In genomic region chr15:70763950-70764730, GRCh38 we compare ENCODE assay signal across 8 cellular contexts. TPM values are rescaled to one million over a fixed set of nuclear protein-coding genes. Genes with fewer than 3 reads are reported as not detected.
DNase-seq lines count a peak whose midpoint lies in the region; ATAC-seq and TF ChIP-seq lines count a peak whose summit lies in the region.

No MANE protein-coding gene starts in this region.

- POLR2A ChIA-PET in activated CD4-positive, alpha-beta T cell treated with anti-CD3 and anti-CD28 coated beads, Interleukin-2, amount 10 ng/mL, durations not matched to agents 7 days and 5 days (lab: Charles Lee) = no interaction called here

- no peak for DNase-seq in activated CD4-positive, alpha-beta T cell treated with anti-CD3 and anti-CD28 coated beads, Interleukin-2, amount 10 ng/mL, durations not matched to agents 7 days and 5 days
- no peak for DNase-seq in activated CD4-positive, alpha-beta T cell treated with anti-CD3 and anti-CD28 coated beads, Interleukin-2, amount 50 U/mL, for 4 hours
- DNase-seq in adipocyte (ENCODE audit: low read depth) (no peak), left kidney (ENCODE audit: low read depth, low spot score) (peak; percentile 66), testis (no peak), activated gamma-delta T cell (lab: John Stamatoyannopoulos, UW) (no peak), GM19240 (ENCODE audit: insufficient read length, low spot score) (no peak)

- no peak for ATAC-seq in HG03097 (IDR thresholded peaks at IDR 0.05; ENCODE audit: low FRiP score, unreplicated experiment)

- WGBS in testis, 2 donors = 3 to 4% methylated on average over 17 of the region's 17 CpGs

- H3K27me3 ChIP-seq in adipocyte (replicated peaks; ENCODE audit: control insufficient read depth, insufficient read depth, low read length) (no peaks in the 10 kb centered on the region), testis (no peaks in the 10 kb centered on the region)

- H3K27ac ChIP-seq in testis = peak overlapping the region; percentile 92 to 96

- peaks cover 30% of the 10 kb centered on the region for H3K4me1 Mint-ChIP-seq in activated CD4-positive, alpha-beta T cell treated with anti-CD3 and anti-CD28 coated beads, Interleukin-2, amount 10 ng/mL, durations not matched to agents 7 days and 5 days

- H3K4me3 Mint-ChIP-seq in activated CD4-positive, alpha-beta T cell treated with anti-CD3 and anti-CD28 coated beads, Interleukin-2, amount 10 ng/mL, durations not matched to agents 7 days and 5 days = peak overlapping the region; percentile 79

- no peaks in the 10 kb centered on the region for H3K36me3 Mint-ChIP-seq in activated CD4-positive, alpha-beta T cell treated with anti-CD3 and anti-CD28 coated beads, Interleukin-2, amount 10 ng/mL, durations not matched to agents 7 days and 5 days (ENCODE audit: low read depth)

- H3K36me3 ChIP-seq in adipocyte (ENCODE audit: control insufficient read depth, insufficient read depth, low read length, severe bottlenecking) (peaks cover under 1% of the 10 kb centered on the region), testis (ENCODE audit: low read depth, missing control alignments) (no peaks in the 10 kb centered on the region)

- peak overlapping the region; percentile 78 for H3K27ac Mint-ChIP-seq in activated CD4-positive, alpha-beta T cell treated with anti-CD3 and anti-CD28 coated beads, Interleukin-2, amount 10 ng/mL, durations not matched to agents 7 days and 5 days

- intact Hi-C loops in testis (cut with DNase I; ENCODE audit: low total_unique reads) = loop anchor here (10.0 kb wide), 1 partner anchor 51 kb away; no protein-coding TSS in a partner anchor

- H3K4me3 ChIP-seq in adipocyte (ENCODE audit: low read length) = peak overlapping the region; percentile 96
- H3K4me3 ChIP-seq in testis = peak overlapping the region; percentile 87 to 89

- H3K9ac ChIP-seq in adipocyte (ENCODE audit: low read length) = peak overlapping the region; percentile 94

- TF ChIP-seq CTCF in testis (IDR thresholded peaks at IDR 0.05) = no peak

- H3K4me1 ChIP-seq in adipocyte (ENCODE audit: control insufficient read depth, insufficient read depth, low read length) = peaks cover 62% of the 10 kb centered on the region
- peaks cover 8% of the 10 kb centered on the region for H3K4me1 ChIP-seq in testis

- no peak for TF ChIP-seq POLR2A in testis (IDR thresholded peaks at IDR 0.05)

- peaks cover 41% of the 10 kb centered on the region for H3K27me3 Mint-ChIP-seq in activated CD4-positive, alpha-beta T cell treated with anti-CD3 and anti-CD28 coated beads, Interleukin-2, amount 10 ng/mL, durations not matched to agents 7 days and 5 days

- CTCF ChIA-PET in activated CD4-positive, alpha-beta T cell treated with anti-CD3 and anti-CD28 coated beads, Interleukin-2, amount 10 ng/mL, durations not matched to agents 7 days and 5 days (lab: Charles Lee) = no interaction called here

- H3K9me3 Mint-ChIP-seq in activated CD4-positive, alpha-beta T cell treated with anti-CD3 and anti-CD28 coated beads, Interleukin-2, amount 10 ng/mL, durations not matched to agents 7 days and 5 days = no peaks in the 10 kb centered on the region

- H3K9me3 ChIP-seq in adipocyte (ENCODE audit: control insufficient read depth, low read length) (no peaks in the 10 kb centered on the region), testis (no peaks in the 10 kb centered on the region)

RNA-seq across cellular contexts. Expression of gene UACA, which starts 0.8 kb away (rescaled TPM):
- total RNA-seq in activated CD4-positive, alpha-beta T cell treated with anti-CD3 and anti-CD28 coated beads, Interleukin-2, amount 10 ng/mL, durations not matched to agents 7 days and 5 days = 1 to 10 TPM; 3.9 to 4.1 TPM
- 10 to 100 TPM; 56.9 to 65.1 TPM for total RNA-seq in testis
- 10.2 TPM for polyA plus RNA-seq in testis (ENCODE audit: insufficient read depth, low read depth, low replicate concordance)

Comparison
In these comparisons a context has a peak if more than half of its experiments do, and no peak if none do; other contexts are left out.
1. RNA of gene UACA, which starts 0.8 kb away (total RNA-seq): 56.9 to 65.1 TPM in testis; 3.9 to 4.1 TPM in activated CD4-positive, alpha-beta T cell treated with anti-CD3 and anti-CD28 coated beads, Interleukin-2, amount 10 ng/mL, durations not matched to agents 7 days and 5 days; every median in the first group is over 10 times any median in the second.